In the genomic region with DNA sequence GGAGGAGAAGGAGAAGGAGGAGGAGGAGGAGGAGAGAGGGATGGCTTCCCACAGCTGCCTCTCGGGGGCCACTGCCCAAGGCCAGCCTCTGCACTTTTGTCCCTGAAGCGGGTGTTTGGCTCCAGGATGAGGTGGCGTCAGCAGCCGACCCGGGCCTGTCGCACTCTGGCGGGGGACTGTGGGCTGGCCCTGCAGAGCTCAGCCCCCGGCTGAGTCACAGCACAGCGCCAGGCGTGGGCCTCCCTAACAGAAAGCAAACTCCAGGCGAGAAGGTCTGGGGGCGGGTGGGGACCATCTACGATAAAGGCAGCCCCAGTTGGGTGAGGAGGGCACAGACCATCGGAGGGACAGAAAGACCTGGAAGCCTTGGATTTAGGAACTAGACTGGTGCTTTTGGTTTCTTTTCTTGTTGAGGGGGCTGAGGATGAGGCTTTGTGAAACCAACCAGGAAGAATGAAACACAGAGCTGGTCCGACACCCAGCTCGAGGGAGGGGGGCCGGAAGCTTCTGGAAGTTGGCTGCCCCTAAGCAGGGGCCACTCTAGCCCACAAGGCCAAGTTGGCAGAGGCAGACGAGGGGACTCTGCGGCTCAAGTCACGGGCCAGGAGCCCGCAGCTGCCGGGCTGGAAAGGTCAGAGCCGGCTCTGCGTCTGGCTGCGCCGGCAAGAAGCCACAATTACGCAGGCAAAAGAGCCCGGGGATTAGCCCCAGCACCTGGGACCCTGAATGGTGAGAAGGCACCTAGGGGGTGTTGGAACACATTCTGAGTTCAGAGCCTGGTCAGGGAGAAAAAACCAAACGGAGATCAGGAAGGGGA, we compare ENCODE assay signal across 8 cellular contexts.
DNase-seq lines count a peak whose midpoint lies in the region; ATAC-seq lines count a peak whose summit lies in the region.

No MANE protein-coding gene starts in this region.

- H3K4me1 Mint-ChIP-seq in memory B cell, result peaks cover 33% of the 10 kb centered on the region

- peak overlapping the region; percentile 85 for H3K4me3 Mint-ChIP-seq in memory B cell

- peak; percentile 86 for DNase-seq in Ammon's horn (ENCODE audit: low spot score)
- DNase-seq in NCI-H510A (lab: John Stamatoyannopoulos, UW), result peak; percentile 78
- peak; percentile 92 for DNase-seq in activated CD8-positive, alpha-beta memory T cell treated with anti-CD3 and anti-CD28 coated beads for 24 hours
- DNase-seq in effector CD8-positive, alpha-beta T cell (lab: John Stamatoyannopoulos, UW), result peak; percentile 61
- DNase-seq in memory B cell (ENCODE audit: low spot score in 2 of 2), result peak; percentile 73 to 76
- DNase-seq in stimulated activated CD4-positive, alpha-beta T cell treated with anti-CD3 and anti-CD28 coated beads, TNF-alpha, amount 100 ng/mL, for 4 hours (ENCODE audit: low read depth in 3 of 3), result peak; percentile 73 to 79 (median 79)
- DNase-seq in NCI-H748 treated with DMSO at 0.1 percent for 48 hours (lab: John Stamatoyannopoulos, UW), result no peak

- H3K27me3 Mint-ChIP-seq in memory B cell, result no peaks in the 10 kb centered on the region

- peaks cover 1% of the 10 kb centered on the region for H3K36me3 Mint-ChIP-seq in memory B cell

- no peaks in the 10 kb centered on the region for H3K9me3 Mint-ChIP-seq in memory B cell

- ATAC-seq in GM19452 (IDR thresholded peaks at IDR 0.05; ENCODE audit: unreplicated experiment) (peak; percentile 48), memory B cell (ENCODE audit: low read depth) (peak; percentile 69)

- H3K27ac Mint-ChIP-seq in memory B cell, result peak overlapping the region; percentile 96
